In the genomic region with DNA sequence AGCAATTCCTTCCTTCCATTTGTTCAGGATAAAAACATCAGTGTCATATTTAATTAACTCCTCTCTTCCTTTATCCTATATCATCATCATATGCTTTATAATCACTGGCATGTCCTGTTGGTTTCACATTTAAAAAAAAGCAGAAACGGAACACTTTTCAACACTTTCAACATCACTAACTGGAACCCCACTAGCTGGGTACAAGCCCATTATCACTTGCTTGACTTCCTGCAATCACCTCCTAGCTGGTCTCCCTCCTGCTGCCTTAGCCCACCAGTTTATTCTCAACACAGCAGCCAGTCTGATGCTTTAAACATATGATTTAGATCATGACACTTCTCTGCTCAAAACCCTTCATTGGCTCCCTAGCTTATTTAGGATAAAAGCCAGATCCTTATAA, we compare ENCODE assay signal across 1 cellular context.
TF ChIP-seq lines count a peak whose summit lies in the region.

No MANE protein-coding gene starts in this region.

TF ChIP-seq in GM23338, 12 proteins besides CTCF, POLR2A, EP300 and RAD21 (continued from another document):
- TF ChIP-seq ZNF462 (CRISPR knock-in tag; IDR thresholded peaks at IDR 0.05) (no peak), NANOG (IDR thresholded peaks at IDR 0.05; ENCODE audit: borderline replicate concordance) (no peak), EZH2phosphoT487 (IDR thresholded peaks at IDR 0.05; ENCODE audit: unreplicated experiment) (no peak), ZNF331 (CRISPR knock-in tag; IDR thresholded peaks at IDR 0.05; ENCODE audit: low read depth) (no peak)
